ENCODE assay signal across 14 cellular contexts in genomic region chr7:74722045-74722603, GRCh38. TPM values are rescaled to one million over a fixed set of nuclear protein-coding genes. Genes with fewer than 3 reads are reported as not detected.
"Had no signal": no experiment of that assay in that cellular context is flagged by ENCODE, and none has a peak within 500 bp of the region (broad histone marks: within the 10 kb centered on the region; RNA-seq: fewer than 3 reads in every experiment).

No MANE protein-coding gene starts in this region.

- DNase-seq: activated CD8-positive, alpha-beta memory T cell treated with anti-CD3 and anti-CD28 coated beads, Interleukin-2, amount 50 U/mL, for 4 hours; activated CD8-positive, alpha-beta T cell treated with anti-CD3 and anti-CD28 coated beads for 36 hours; activated T-cell treated with anti-CD3 and anti-CD28 coated beads, Interleukin-2, amount 50 U/mL, for 72 hours; foreskin melanocyte; heart right ventricle; left ventricle myocardium inferior; mesenchymal stem cell; stimulated activated CD4-positive, alpha-beta T cell treated with anti-CD3 and anti-CD28 coated beads, Interleukin-12 subunit alpha, Interleukin-12 subunit beta, amount 100 ng/mL, for 4 hours; stimulated activated naive CD4-positive, alpha-beta T cell had no signal

- FAIRE-seq: astrocyte, colon, endothelial cell of umbilical vein, keratinocyte had no signal

- H3K4me3 ChIP-seq: heart right ventricle, left ventricle myocardium inferior had no signal

- H3K27ac Mint-ChIP-seq: activated CD8-positive, alpha-beta T cell treated with anti-CD3 and anti-CD28 coated beads for 36 hours; natural killer cell treated with Interleukin-12 subunit alpha and Interleukin-12 subunit beta and Interleukin-15 and Interleukin-18, amount 100 ng/mL, for 72 hours had no signal

- H3K9me3 Mint-ChIP-seq: activated CD8-positive, alpha-beta T cell treated with anti-CD3 and anti-CD28 coated beads for 36 hours; activated T-cell treated with anti-CD3 and anti-CD28 coated beads, Interleukin-2, amount 50 U/mL, for 72 hours; natural killer cell treated with Interleukin-12 subunit alpha and Interleukin-12 subunit beta and Interleukin-15 and Interleukin-18, amount 100 ng/mL, for 72 hours had no signal

- H3K4me3 Mint-ChIP-seq: activated CD8-positive, alpha-beta T cell treated with anti-CD3 and anti-CD28 coated beads for 36 hours; activated T-cell treated with anti-CD3 and anti-CD28 coated beads, Interleukin-2, amount 50 U/mL, for 72 hours; natural killer cell treated with Interleukin-12 subunit alpha and Interleukin-12 subunit beta and Interleukin-15 and Interleukin-18, amount 100 ng/mL, for 72 hours had no signal

- ATAC-seq: activated CD8-positive, alpha-beta T cell treated with anti-CD3 and anti-CD28 coated beads for 36 hours; activated T-cell treated with anti-CD3 and anti-CD28 coated beads, Interleukin-2, amount 50 U/mL, for 72 hours; heart right ventricle; natural killer cell treated with Interleukin-12 subunit alpha and Interleukin-12 subunit beta and Interleukin-15 and Interleukin-18, amount 100 ng/mL, for 72 hours had no signal

- H3K27me3 Mint-ChIP-seq: activated CD8-positive, alpha-beta T cell treated with anti-CD3 and anti-CD28 coated beads for 36 hours; natural killer cell treated with Interleukin-12 subunit alpha and Interleukin-12 subunit beta and Interleukin-15 and Interleukin-18, amount 100 ng/mL, for 72 hours had no signal

- H3K27ac ChIP-seq: heart right ventricle, left ventricle myocardium inferior had no signal

- H3K9me3 ChIP-seq: heart right ventricle, left ventricle myocardium inferior had no signal

- H3K27me3 ChIP-seq: heart right ventricle had no signal

RNA-seq across cellular contexts. Expression of gene NCF1, which starts 51.7 kb away (rescaled TPM):
- polyA plus RNA-seq: endothelial cell of umbilical vein had no signal
